In the genomic region with DNA sequence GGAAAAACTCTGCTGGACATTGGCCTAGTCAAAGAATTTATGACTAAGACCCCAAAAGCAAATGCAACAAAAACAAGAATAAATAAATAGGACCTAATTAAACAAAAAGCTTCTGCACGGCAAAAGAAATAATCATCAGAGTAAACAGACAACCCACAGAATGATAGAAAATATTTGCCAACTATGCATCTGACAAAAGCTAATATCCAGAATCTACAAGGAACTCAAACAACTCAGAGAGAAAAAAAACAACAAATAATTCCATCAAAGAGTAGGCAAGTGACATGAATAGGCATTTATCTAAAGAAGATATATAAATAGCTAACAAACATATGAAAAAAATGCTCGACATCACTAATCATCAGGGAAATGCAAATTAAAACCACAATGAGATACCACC, we compare ENCODE assay signal across 24 cellular contexts.
DNase-seq lines count a peak whose midpoint lies in the region; ATAC-seq, FAIRE-seq and TF ChIP-seq lines count a peak whose summit lies in the region.
"Had no signal": no experiment of that assay in that cellular context is flagged by ENCODE, and none has a peak within 500 bp of the region (broad histone marks: within the 10 kb centered on the region; RNA-seq: fewer than 3 reads in every experiment).

No MANE protein-coding gene starts in this region.

- no peak overlapping the region for H2AK5ac ChIP-seq in H9 (ENCODE audit: insufficient read length, low read length)

- H3T11ph ChIP-seq in H9 (ENCODE audit: low read length) = no peak overlapping the region

- 0 out of 4 replicates have a peak, but pooled peaks of 1 of the 2 experiments have one; percentile 48 for TF ChIP-seq EP300 in HepG2 (IDR thresholded peaks at IDR 0.05; ENCODE audit: low read depth in 2 of 2, low read length in 2 of 2)
- TF ChIP-seq EP300 in HepG2 (CRISPR knock-in tag; IDR thresholded peaks at IDR 0.05; ENCODE audit: borderline replicate concordance) = no peak

- no peaks in the 10 kb centered on the region for H3K27me3 ChIP-seq in HepG2 (ENCODE audit: control insufficient read depth in 1 of 2, insufficient read depth in 2 of 2, low read length in 2 of 2)
- no peaks in the 10 kb centered on the region for H3K27me3 ChIP-seq in right lobe of liver
- H3K27me3 ChIP-seq in SJSA1 (replicated peaks) = no peaks in the 10 kb centered on the region
- no peaks in the 10 kb centered on the region for H3K27me3 ChIP-seq in H9 (ENCODE audit: insufficient read depth, low read length)
- H3K27me3 ChIP-seq: BLaER1 treated with 17β-estradiol and CSF1 and Interleukin-3, amounts not matched to agents 10 nM and 100 nM had no signal

- H3K4me2 ChIP-seq in HepG2 (ENCODE audit: low read depth, low read length) (no peak overlapping the region), H9 (ENCODE audit: insufficient read depth, insufficient read length, low read length) (no peak overlapping the region)
- H3K4me2 ChIP-seq: BLaER1 treated with 17β-estradiol and CSF1 and Interleukin-3, amounts not matched to agents 10 nM and 100 nM had no signal

- no peak overlapping the region for H2BK12ac ChIP-seq in H9 (ENCODE audit: insufficient read length, low read depth, low read length)

- H3K27ac ChIP-seq in HepG2 (ENCODE audit: extremely low read length, insufficient read depth, low read length) (no peak overlapping the region), right lobe of liver (no peak overlapping the region), SJSA1 (0 out of 2 replicates have a peak overlapping the region, but pooled peaks have one; percentile 35), H9 (ENCODE audit: insufficient read length, low read depth, low read length) (no peak overlapping the region)
- H3K27ac ChIP-seq: BLaER1 treated with 17β-estradiol and CSF1 and Interleukin-3, amounts not matched to agents 10 nM and 100 nM; C4-2B had no signal

- 8% methylated on average over 2 of the region's 2 CpGs for WGBS in HepG2 (ENCODE audit: low lambda C conversion rate)
- 78% methylated on average over 2 of the region's 2 CpGs for WGBS in right lobe of liver (ENCODE audit: insufficient coverage, low coverage, low lambda C conversion rate, missing lambda C conversion rate)
- no CpG with 5 or more reads among the region's 2 CpGs for whole genome bisulfite sequencing in H9 (ENCODE audit: extremely low coverage, insufficient read length, low lambda C conversion rate)

- H3K9me3 Mint-ChIP-seq in activated naive CD4-positive, alpha-beta T cell treated with anti-CD3 and anti-CD28 coated beads, Interleukin-2, amount 10 ng/mL, durations not matched to agents 7 days and 5 days = no peaks in the 10 kb centered on the region
- H3K9me3 Mint-ChIP-seq in H9 = no peaks in the 10 kb centered on the region
- H3K9me3 Mint-ChIP-seq: CD4-positive, alpha-beta T cell; CD8-positive, alpha-beta T cell had no signal

- H3K18ac ChIP-seq in H9 (ENCODE audit: insufficient read length, low read depth, low read length) = no peak overlapping the region

- TF ChIP-seq CTCF in HepG2 (CRISPR knock-in tag; IDR thresholded peaks at IDR 0.05) (no peak), right lobe of liver (IDR thresholded peaks at IDR 0.05) (no peak), H9 (conservative IDR thresholded peaks at IDR 0.05) (no peak)

- H4K20me1 ChIP-seq in HepG2 (ENCODE audit: insufficient read depth, low read length) (no peaks in the 10 kb centered on the region), H9 (ENCODE audit: control insufficient read depth, insufficient read depth, insufficient read length) (no peaks in the 10 kb centered on the region)
- H4K20me1 ChIP-seq: BLaER1 treated with 17β-estradiol and CSF1 and Interleukin-3, amounts not matched to agents 10 nM and 100 nM had no signal

- CTCF ChIA-PET in activated naive CD4-positive, alpha-beta T cell treated with anti-CD3 and anti-CD28 coated beads, Interleukin-2, amount 10 ng/mL, durations not matched to agents 7 days and 5 days (lab: Charles Lee) = no interaction called here
- CTCF ChIA-PET in HepG2 (lab: Yijun Ruan, JAX; ENCODE audit: low intra/inter-chr PET ratio, low total read pairs) = no interaction called here

- no peak for FAIRE-seq in HepG2 (lab: Jason Lieb, UNC)
- FAIRE-seq: A204.1, D721Med, G401.6, GM12891, GM19239 had no signal

- H3K27ac Mint-ChIP-seq in activated naive CD4-positive, alpha-beta T cell treated with anti-CD3 and anti-CD28 coated beads, Interleukin-2, amount 10 ng/mL, durations not matched to agents 7 days and 5 days = peak overlapping the region; percentile 16
- H3K27ac Mint-ChIP-seq in H9 = no peak overlapping the region
- H3K27ac Mint-ChIP-seq: B cell; CD4-positive, alpha-beta T cell; CD8-positive, alpha-beta T cell had no signal

- H3K4me3 ChIP-seq in HepG2 (replicated peaks in 1 of 3; ENCODE audit: insufficient read depth in 1 of 3, low read depth in 2 of 3, low read length in 3 of 3) = no peak overlapping the region
- no peak overlapping the region for H3K4me3 ChIP-seq in right lobe of liver
- no peak overlapping the region for H3K4me3 ChIP-seq in SJSA1
- H3K4me3 ChIP-seq: BLaER1 treated with 17β-estradiol and CSF1 and Interleukin-3, amounts not matched to agents 10 nM and 100 nM had no signal

- TF ChIP-seq RAD21 in HepG2 (CRISPR knock-in tag; IDR thresholded peaks at IDR 0.05) = no peak

- no peak overlapping the region for H4K5ac ChIP-seq in H9 (ENCODE audit: insufficient read length, low read depth, low read length)

- H3K23ac ChIP-seq in H9 (ENCODE audit: insufficient read length, low read depth, low read length) = no peak overlapping the region

- DNase-seq in activated naive CD4-positive, alpha-beta T cell treated with anti-CD3 and anti-CD28 coated beads, Interleukin-2, amount 10 ng/mL, durations not matched to agents 7 days and 5 days = no peak
- no peak for DNase-seq in activated naive CD4-positive, alpha-beta T cell treated with Interleukin-2 at 50 U/mL for 16 hours
- DNase-seq in HepG2 (ENCODE audit: low spot score) = peak; percentile 37
- DNase-seq in right lobe of liver = no peak
- peak; percentile 36 for DNase-seq in M059J (ENCODE audit: low read depth)
- DNase-seq in SJSA1 (ENCODE audit: low read depth in 1 of 2, low spot score in 2 of 2) = peak in 1 of 2 experiments; percentile 77
- DNase-seq in activated T-cell treated with anti-CD3 and anti-CD28 coated beads for 4 hours = no peak
- no peak for DNase-seq in H9
- DNase-seq: 8988T; AML-193; Caco-2; Calu3; CD4-positive, alpha-beta T cell; CD8-positive, alpha-beta T cell; DMS79 treated with DMSO at 0.1 percent for 48 hours; GF-D8 had no signal

- H3K4ac ChIP-seq in H9 (ENCODE audit: low read depth, low read length) = no peak overlapping the region

- H3K9ac ChIP-seq in HepG2 (ENCODE audit: insufficient read depth, low read depth, low read length) = no peak overlapping the region
- H3K9ac ChIP-seq in H9 (ENCODE audit: extremely low read depth, insufficient read length, low read length) = no peak overlapping the region
- H3K9ac ChIP-seq: BLaER1 treated with 17β-estradiol and CSF1 and Interleukin-3, amounts not matched to agents 10 nM and 100 nM had no signal

- TF ChIP-seq POLR2A in HepG2 (IDR thresholded peaks at IDR 0.05; ENCODE audit: insufficient read depth in 1 of 2, low read depth in 2 of 2, low read length in 2 of 2) (no peak), right lobe of liver (IDR thresholded peaks at IDR 0.05) (no peak)

- H3K14ac ChIP-seq in H9 (ENCODE audit: insufficient read depth, low read length) = no peak overlapping the region

- POLR2A ChIA-PET in HepG2 (lab: Yijun Ruan, JAX) = no interaction called here

- H4K8ac ChIP-seq in H9 (replicated peaks; ENCODE audit: insufficient read length, low read depth, low read length) = no peak overlapping the region

- no peak overlapping the region for H2AFZ ChIP-seq in HepG2 (ENCODE audit: low read length)
- no peak overlapping the region for H2AFZ ChIP-seq in H9 (ENCODE audit: low read length)

- H3K23me2 ChIP-seq in H9 (ENCODE audit: insufficient read length, low read depth, low read length, poor library complexity, severe bottlenecking) = no peaks in the 10 kb centered on the region

- no peak overlapping the region for H3K4me3 Mint-ChIP-seq in activated naive CD4-positive, alpha-beta T cell treated with anti-CD3 and anti-CD28 coated beads, Interleukin-2, amount 10 ng/mL, durations not matched to agents 7 days and 5 days
- no peak overlapping the region for H3K4me3 Mint-ChIP-seq in H9
- H3K4me3 Mint-ChIP-seq: B cell; CD4-positive, alpha-beta T cell; CD8-positive, alpha-beta T cell had no signal

- H3K27me3 Mint-ChIP-seq in activated naive CD4-positive, alpha-beta T cell treated with anti-CD3 and anti-CD28 coated beads, Interleukin-2, amount 10 ng/mL, durations not matched to agents 7 days and 5 days = no peaks in the 10 kb centered on the region
- no peaks in the 10 kb centered on the region for H3K27me3 Mint-ChIP-seq in H9 (ENCODE audit: low read depth)

- no peaks in the 10 kb centered on the region for H3K36me3 Mint-ChIP-seq in activated naive CD4-positive, alpha-beta T cell treated with anti-CD3 and anti-CD28 coated beads, Interleukin-2, amount 10 ng/mL, durations not matched to agents 7 days and 5 days
- H3K36me3 Mint-ChIP-seq in H9 (ENCODE audit: insufficient read depth in 1 of 3, low read depth in 3 of 3) = no peaks in the 10 kb centered on the region
- H3K36me3 Mint-ChIP-seq: CD8-positive, alpha-beta T cell had no signal

- H2BK15ac ChIP-seq in H9 (ENCODE audit: low read depth, low read length) = no peak overlapping the region

- no peaks in the 10 kb centered on the region for H3K4me1 Mint-ChIP-seq in activated naive CD4-positive, alpha-beta T cell treated with anti-CD3 and anti-CD28 coated beads, Interleukin-2, amount 10 ng/mL, durations not matched to agents 7 days and 5 days
- H3K4me1 Mint-ChIP-seq in H9 = no peaks in the 10 kb centered on the region
- H3K4me1 Mint-ChIP-seq: B cell had no signal

- in situ Hi-C loops in HepG2 (cut with HindIII; ENCODE audit: extremely low pct_ligation_motif_present, low pct_unique_long_range_greater_than_20kb) = no loop called here

- no TSS peak for BruUV-seq in HepG2 (replicated peaks; lab: Mats Ljungman, UMichigan)

- no peaks in the 10 kb centered on the region for H3K9me3 ChIP-seq in HepG2 (ENCODE audit: low read length)
- no peaks in the 10 kb centered on the region for H3K9me3 ChIP-seq in right lobe of liver
- H3K9me3 ChIP-seq in SJSA1 (replicated peaks) = no peaks in the 10 kb centered on the region
- H3K9me3 ChIP-seq in H9 (ENCODE audit: control insufficient read depth, low read depth, low read length) = no peaks in the 10 kb centered on the region
- H3K9me3 ChIP-seq: BLaER1 treated with 17β-estradiol and CSF1 and Interleukin-3, amounts not matched to agents 10 nM and 100 nM; Caco-2 had no signal

- H2BK5ac ChIP-seq in H9 (ENCODE audit: insufficient read length, low read length) = no peak overlapping the region

- H3K79me1 ChIP-seq in H9 (ENCODE audit: insufficient read depth, low read depth, low read length, poor library complexity, severe bottlenecking) = no peaks in the 10 kb centered on the region

- H2BK20ac ChIP-seq in H9 (ENCODE audit: low read depth, low read length, poor library complexity, severe bottlenecking) = no peak overlapping the region

- H4K91ac ChIP-seq in H9 (ENCODE audit: insufficient read length, low read depth, low read length) = no peak overlapping the region

- no peaks in the 10 kb centered on the region for H3K79me2 ChIP-seq in HepG2 (ENCODE audit: insufficient read depth, low read length)
- H3K79me2 ChIP-seq in H9 (ENCODE audit: insufficient read depth, low read length) = no peaks in the 10 kb centered on the region

- no peak for ATAC-seq in HepG2
- ATAC-seq in right lobe of liver = no peak
- ATAC-seq: CD8-positive, alpha-beta T cell had no signal

- intact Hi-C loops in HepG2 (cut with micrococcal nuclease; ENCODE audit: unreplicated experiment) = no loop called here
- intact Hi-C loops in right lobe of liver (cut with DNase I) = no loop called here

- H3K56ac ChIP-seq in H9 (ENCODE audit: insufficient read length, low read depth, low read length) = no peak overlapping the region

- H3K36me3 ChIP-seq in HepG2 (replicated peaks in 1 of 2; ENCODE audit: control insufficient read depth in 1 of 2, insufficient read depth in 2 of 2, low read length in 2 of 2) (no peaks in the 10 kb centered on the region), right lobe of liver (no peaks in the 10 kb centered on the region), SJSA1 (no peaks in the 10 kb centered on the region)
- H3K36me3 ChIP-seq: BLaER1 treated with 17β-estradiol and CSF1 and Interleukin-3, amounts not matched to agents 10 nM and 100 nM had no signal

- H3K4me1 ChIP-seq in HepG2 (ENCODE audit: insufficient read depth, low read length) (peaks cover 59% of the 10 kb centered on the region), right lobe of liver (no peaks in the 10 kb centered on the region), SJSA1 (replicated peaks) (peaks cover 39% of the 10 kb centered on the region), H9 (ENCODE audit: insufficient read depth, low read length) (no peaks in the 10 kb centered on the region)
- H3K4me1 ChIP-seq: BLaER1 treated with 17β-estradiol and CSF1 and Interleukin-3, amounts not matched to agents 10 nM and 100 nM had no signal

- H2BK120ac ChIP-seq in H9 (ENCODE audit: low read depth, low read length, poor library complexity, severe bottlenecking) = no peak overlapping the region

Comparison
In these comparisons a context has a peak if more than half of its experiments do, and no peak if none do; other contexts are left out.
1. DNase-seq: peak in HepG2 (single experiment) and M059J (single experiment); none in activated naive CD4-positive, alpha-beta T cell treated with anti-CD3 and anti-CD28 coated beads, Interleukin-2, amount 10 ng/mL, durations not matched to agents 7 days and 5 days (single experiment), activated naive CD4-positive, alpha-beta T cell treated with Interleukin-2 at 50 U/mL for 16 hours (single experiment), right lobe of liver (0 of 3), activated T-cell treated with anti-CD3 and anti-CD28 coated beads for 4 hours (single experiment) and H9 (single experiment).